14 cellular contexts compared by ENCODE assay signal in genomic region chr9:31304576-31304975, GRCh38.
DNase-seq lines count a peak whose midpoint lies in the region; ATAC-seq and TF ChIP-seq lines count a peak whose summit lies in the region.
"Had no signal": no experiment of that assay in that cellular context is flagged by ENCODE, and none has a peak within 500 bp of the region (broad histone marks: within the 10 kb centered on the region; RNA-seq: fewer than 3 reads in every experiment).

No MANE protein-coding gene starts in this region.

- TF ChIP-seq CTCF in choroid plexus epithelial cell (conservative IDR thresholded peaks at IDR 0.05; ENCODE audit: low read depth, low read length), result no peak

- H3K23ac ChIP-seq in mesenchymal stem cell (ENCODE audit: low read length in 2 of 2), result no peak overlapping the region

- no peak overlapping the region for H4K8ac ChIP-seq in mesenchymal stem cell (ENCODE audit: low read length)

- no peak overlapping the region for H3K4ac ChIP-seq in mesenchymal stem cell (ENCODE audit: low read depth in 1 of 2, low read length in 2 of 2)

- ATAC-seq in HG03378 (IDR thresholded peaks at IDR 0.05; ENCODE audit: unreplicated experiment) (no peak), GM18517 (IDR thresholded peaks at IDR 0.05; ENCODE audit: unreplicated experiment) (no peak), HG02678 (IDR thresholded peaks at IDR 0.05; ENCODE audit: unreplicated experiment) (no peak)
- ATAC-seq: activated naive CD4-positive, alpha-beta T cell treated with anti-CD3 and anti-CD28 coated beads, Interleukin-2, amount 50 U/mL, for 72 hours had no signal

- H3K36me3 ChIP-seq in mesenchymal stem cell (ENCODE audit: control insufficient read depth in 1 of 2, insufficient read depth in 2 of 2, low read depth in 1 of 2, low read length in 2 of 2), result no peaks in the 10 kb centered on the region

- H3K14ac ChIP-seq in mesenchymal stem cell (ENCODE audit: low read length in 2 of 2), result no peak overlapping the region

- H2BK120ac ChIP-seq in mesenchymal stem cell (ENCODE audit: low read depth, low read length), result no peak overlapping the region

- no peak overlapping the region for H2BK12ac ChIP-seq in mesenchymal stem cell (ENCODE audit: low read length in 2 of 2)

- no peak overlapping the region for H2AFZ ChIP-seq in mesenchymal stem cell (ENCODE audit: low read depth, low read length)

- H2AK5ac ChIP-seq in mesenchymal stem cell (ENCODE audit: low read length, severe bottlenecking), result no peak overlapping the region

- peak overlapping the region; percentile 76 for H3K9ac ChIP-seq in mesenchymal stem cell (ENCODE audit: low read length)

- peak overlapping the region; percentile 28 for H3K27ac ChIP-seq in mesenchymal stem cell (ENCODE audit: low read length, poor library complexity, severe bottlenecking)

- H3K4me3 ChIP-seq in choroid plexus epithelial cell (ENCODE audit: low read depth, low read length) (no peak overlapping the region), mesenchymal stem cell (ENCODE audit: insufficient read depth in 1 of 2, low read depth in 1 of 2, low read length in 2 of 2) (no peak overlapping the region)

- H2BK5ac ChIP-seq in mesenchymal stem cell (ENCODE audit: low read depth, low read length, poor library complexity, severe bottlenecking), result no peak overlapping the region

- no peak overlapping the region for H3K4me2 ChIP-seq in mesenchymal stem cell (ENCODE audit: low read length, poor library complexity, severe bottlenecking)

- in situ Hi-C loops in Caki2 (cut with HindIII; ENCODE audit: low pct_unique_long_range_greater_than_20kb, low sequenced_read_pairs), result no loop called here

- H3K18ac ChIP-seq in mesenchymal stem cell (ENCODE audit: low read depth in 1 of 2, low read length in 2 of 2), result no peak overlapping the region

- H3K4me1 ChIP-seq in mesenchymal stem cell (ENCODE audit: control insufficient read depth, insufficient read depth, low read depth, low read length), result no peaks in the 10 kb centered on the region

- H3K79me1 ChIP-seq in mesenchymal stem cell (replicated peaks; ENCODE audit: low read length, poor library complexity, severe bottlenecking), result no peaks in the 10 kb centered on the region

- H2BK15ac ChIP-seq in mesenchymal stem cell (ENCODE audit: low read depth, poor library complexity, severe bottlenecking), result no peak overlapping the region

- DNase-seq in Caki2 (ENCODE audit: low read depth), result peak; percentile 37
- peak; percentile 78 for DNase-seq in NCI-H226
- peak; percentile 94 for DNase-seq in choroid plexus epithelial cell (ENCODE audit: low read depth)
- DNase-seq in mesenchymal stem cell, result peak; percentile 91
- no peak for DNase-seq in Kasumi-1 (lab: John Stamatoyannopoulos, UW)
- DNase-seq: activated CD4-positive, alpha-beta memory T cell treated with anti-CD3 and anti-CD28 coated beads for 36 hours; CD4-positive, alpha-beta T cell; NCI-H774; nucleus accumbens; stimulated activated CD4-positive, alpha-beta T cell treated with anti-CD3 and anti-CD28 coated beads, Interleukin-4, amount 100 ng/mL, for 24 hours had no signal

- WGBS in mesenchymal stem cell, result 0% methylated on average over 2 of the region's 3 CpGs

- no peaks in the 10 kb centered on the region for H3K27me3 ChIP-seq in mesenchymal stem cell (ENCODE audit: control insufficient read depth in 1 of 2, insufficient read depth in 1 of 2, low read length in 2 of 2)

- no peaks in the 10 kb centered on the region for H3K9me3 ChIP-seq in mesenchymal stem cell (ENCODE audit: control insufficient read depth, low read length)

- no peak overlapping the region for H4K91ac ChIP-seq in mesenchymal stem cell (ENCODE audit: low read length)

Comparison
In these comparisons a context has a peak if more than half of its experiments do, and no peak if none do; other contexts are left out.
1. DNase-seq: peak in Caki2 (single experiment), NCI-H226 (single experiment), choroid plexus epithelial cell (single experiment) and mesenchymal stem cell (single experiment); none in Kasumi-1 (0 of 2).